20 cellular contexts compared by ENCODE assay signal in genomic region chr6:128499079-128499705, GRCh38. TPM values are rescaled to one million over a fixed set of nuclear protein-coding genes. Genes with fewer than 3 reads are reported as not detected.
A peak's percentile ranks its signal among the peaks of the same experiment; 100 is the strongest.
DNase-seq lines count a peak whose midpoint lies in the region; ATAC-seq, FAIRE-seq and TF ChIP-seq lines count a peak whose summit lies in the region.
"Had no signal": no experiment of that assay in that cellular context is flagged by ENCODE, and none has a peak within 500 bp of the region (broad histone marks: within the 10 kb centered on the region; RNA-seq: fewer than 3 reads in every experiment).

No MANE protein-coding gene starts in this region.

- H3K4me3 ChIP-seq in HUES48 (ENCODE audit: low read depth, low read length) (no peak overlapping the region; the same call in 1 of the 2 replicates), keratinocyte (ENCODE audit: control insufficient read depth in 2 of 3, extremely low read depth in 1 of 3, insufficient read depth in 2 of 3, low read depth in 1 of 3, low read length in 3 of 3) (no peak overlapping the region), small intestine (ENCODE audit: low read depth in 1 of 2, low read length in 2 of 2) (no peak overlapping the region)
- H3K4me3 ChIP-seq: coronary artery, gastrocnemius medialis, ovary had no signal

- H4K20me1 ChIP-seq in keratinocyte (ENCODE audit: control insufficient read depth, extremely low read depth, insufficient read depth, low read length), result no peaks in the 10 kb centered on the region

- no peak overlapping the region for H2AFZ ChIP-seq in keratinocyte (ENCODE audit: control insufficient read depth, low read length)

- peaks cover 96% of the 10 kb centered on the region for H3K79me2 ChIP-seq in keratinocyte (ENCODE audit: control insufficient read depth, insufficient read depth, low read length)

- H3K27me3 ChIP-seq in HUES48 (ENCODE audit: control insufficient read depth, insufficient read depth, low read length) (peaks cover 3% of the 10 kb centered on the region; the same call in 1 of the 2 replicates), keratinocyte (ENCODE audit: control insufficient read depth, extremely low read depth, insufficient read depth, low read length) (no peaks in the 10 kb centered on the region), small intestine (ENCODE audit: control insufficient read depth in 2 of 2, insufficient read depth in 2 of 2, low read length in 2 of 2) (no peaks in the 10 kb centered on the region)
- H3K27me3 ChIP-seq: gastrocnemius medialis, ovary had no signal

- H3K4me1 ChIP-seq in HUES48 (ENCODE audit: control insufficient read depth, insufficient read depth, low read length) (peaks cover 56% of the 10 kb centered on the region), keratinocyte (ENCODE audit: control insufficient read depth, extremely low read depth, insufficient read depth, low read length) (peaks cover 9% of the 10 kb centered on the region), small intestine (ENCODE audit: control insufficient read depth in 2 of 2, insufficient read depth in 1 of 2, low read depth in 1 of 2, low read length in 1 of 2) (peaks cover 3 to 18% of the 10 kb centered on the region in 2 donors)

- DNase-seq in amniotic epithelial cell (ENCODE audit: low read depth) (peak; percentile 57), keratinocyte (ENCODE audit: low read depth, low spot score) (no peak), small intestine (peak; percentile 79)
- DNase-seq in activated T-cell treated with anti-CD3 and anti-CD28 coated beads, Interleukin-2, amount 50 U/mL, for 1 hour, result no peak
- DNase-seq in stimulated activated CD4-positive, alpha-beta T cell treated with anti-CD3 and anti-CD28 coated beads, Interleukin-2, amount 100 ng/mL, for 48 hours, result no peak
- DNase-seq: activated CD4-positive, alpha-beta T cell treated with anti-CD3 and anti-CD28 coated beads, Interleukin-2, amount 50 U/mL, for 4 hours; activated naive CD4-positive, alpha-beta T cell treated with Interleukin-2 at 50 U/mL for 16 hours; AML-193; COR-L47; erythroblast; gastrocnemius medialis; left ventricle myocardium superior; NCI-H446 treated with DMSO at 0.1 percent for 48 hours; ovary; stimulated activated CD4-positive, alpha-beta T cell treated with anti-CD3 and anti-CD28 coated beads, Interleukin-2, amount 100 ng/mL, for 24 hours had no signal

- H3K36me3 ChIP-seq in HUES48 (ENCODE audit: control insufficient read depth, insufficient read depth, low read length) (no peaks in the 10 kb centered on the region), keratinocyte (ENCODE audit: control insufficient read depth in 2 of 2, extremely low read depth in 1 of 2, insufficient read depth in 2 of 2, low read length in 2 of 2) (peaks cover 0 to 13% of the 10 kb centered on the region in 2 experiments), small intestine (ENCODE audit: control insufficient read depth in 2 of 2, insufficient read depth in 2 of 2, low read length in 2 of 2) (no peaks in the 10 kb centered on the region)
- H3K36me3 ChIP-seq: gastrocnemius medialis, ovary had no signal

- H3K9me1 ChIP-seq in keratinocyte (ENCODE audit: control insufficient read depth, extremely low read depth, insufficient read depth, low read length), result no peaks in the 10 kb centered on the region

- ATAC-seq in HG03439 (IDR thresholded peaks at IDR 0.05; ENCODE audit: unreplicated experiment), result no peak
- ATAC-seq: gastrocnemius medialis had no signal

- no peak for TF ChIP-seq CTCF in keratinocyte (optimal IDR thresholded peaks at IDR 0.05 in 1 of 3, IDR thresholded peaks at IDR 0.05 in 1 of 3, conservative IDR thresholded peaks at IDR 0.05 in 1 of 3; ENCODE audit: extremely low read depth in 1 of 3, insufficient read depth in 2 of 3, low read length in 3 of 3)

- WGBS in small intestine, 3 donors, result 14 to 50% (median 29%) methylated on average over 4 of the region's 4 CpGs

- H3K9me3 ChIP-seq in HUES48 (ENCODE audit: control insufficient read depth, insufficient read depth, low read length), result no peaks in the 10 kb centered on the region
- no peaks in the 10 kb centered on the region for H3K9me3 ChIP-seq in keratinocyte (ENCODE audit: control insufficient read depth, low read depth, low read length)
- H3K9me3 ChIP-seq in small intestine (ENCODE audit: control insufficient read depth, low read depth), result no peaks in the 10 kb centered on the region
- H3K9me3 ChIP-seq: gastrocnemius medialis, ovary had no signal

- H3K27ac ChIP-seq in HUES48 (ENCODE audit: low read depth, low read length) (peak overlapping the region; percentile 44), keratinocyte (ENCODE audit: control insufficient read depth, insufficient read depth, low read length) (peak overlapping the region; percentile 59), small intestine (ENCODE audit: low read depth in 1 of 2, low read length in 1 of 2) (peak overlapping the region in 1 of 2 donors; percentile 32)
- H3K27ac ChIP-seq: coronary artery, gastrocnemius medialis, ovary, RWPE1 had no signal

- dilution Hi-C loops in keratinocyte (cut with MboI; ENCODE audit: extremely low pct_ligation_motif_present, low sequenced_read_pairs), result no loop called here

- H3K4me2 ChIP-seq in keratinocyte (ENCODE audit: control insufficient read depth, extremely low read depth, insufficient read depth, low read depth, low read length), result no peak overlapping the region

- H3K9ac ChIP-seq in HUES48 (ENCODE audit: low read depth, low read length), result no peak overlapping the region
- H3K9ac ChIP-seq in keratinocyte (ENCODE audit: control insufficient read depth, extremely low read depth, insufficient read depth, low read length), result no peak overlapping the region

- no peak for FAIRE-seq in keratinocyte (lab: Jason Lieb, UNC)
- FAIRE-seq in small intestine (lab: Jason Lieb, UNC), result peak; percentile 65
- FAIRE-seq: astrocyte had no signal

RNA-seq across cellular contexts. Expression of gene PTPRK, which starts 21.2 kb away (rescaled TPM):
- 42.6 to 52.7 TPM (median 50.4 TPM) in 3 replicates for polyA plus RNA-seq in keratinocyte
- 24.3 TPM for polyA plus RNA-seq in keratinocyte (2011; ENCODE audit: low read depth)
- 18.0 and 29.0 TPM in 2 replicates for polyA plus RNA-seq in keratinocyte (2011; cell fraction: cytosol; rRNA removed)
- 106 and 107 TPM in 2 replicates for polyA plus RNA-seq in keratinocyte (2011; cell fraction: nucleus; rRNA removed)
- 25.9 and 73.3 TPM in 2 replicates for polyA plus RNA-seq in keratinocyte (2012; ENCODE audit: low replicate concordance)
- polyA minus RNA-seq in keratinocyte, result 120 to 188 TPM (median 180 TPM) in 3 replicates
- polyA minus RNA-seq in keratinocyte (2011; cell fraction: cytosol; rRNA and poly(A)+ RNA removed), result 51.2 TPM
- 393 and 711 TPM in 2 replicates for polyA minus RNA-seq in keratinocyte (2011; cell fraction: nucleus; rRNA and poly(A)+ RNA removed)
- polyA plus RNA-seq in small intestine, result 10 to 100 TPM; 15.9 to 25.1 (median 16.1) TPM

Comparison
In these comparisons a context has a peak if more than half of its experiments do, and no peak if none do; other contexts are left out.
1. DNase-seq: peak in amniotic epithelial cell (single experiment) and small intestine (single experiment); none in keratinocyte (single experiment), activated T-cell treated with anti-CD3 and anti-CD28 coated beads, Interleukin-2, amount 50 U/mL, for 1 hour (single experiment) and stimulated activated CD4-positive, alpha-beta T cell treated with anti-CD3 and anti-CD28 coated beads, Interleukin-2, amount 100 ng/mL, for 48 hours (0 of 2).